Comparison of ENCODE assay signal across 23 cellular contexts in the genomic region with DNA sequence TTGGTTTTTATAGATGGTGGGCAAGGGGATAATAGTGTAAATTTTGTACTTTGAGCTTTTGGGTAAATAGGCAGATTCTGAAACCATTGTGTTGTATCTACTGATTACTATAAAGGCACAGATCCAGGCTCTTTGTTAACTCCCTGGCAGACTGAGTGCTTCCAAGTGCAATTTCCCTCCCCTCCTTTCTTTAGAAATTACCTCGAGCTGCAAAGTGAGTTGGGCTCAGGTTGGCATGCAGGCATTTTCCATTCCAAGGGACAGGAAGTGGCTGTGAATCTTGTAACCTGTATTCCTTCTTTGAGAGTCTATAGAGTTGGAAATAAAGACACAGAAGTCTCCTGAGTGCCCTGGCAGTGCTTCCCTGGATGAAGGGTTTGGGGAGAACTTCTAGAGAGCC.
DNase-seq lines count a peak whose midpoint lies in the region; ATAC-seq, FAIRE-seq and TF ChIP-seq lines count a peak whose summit lies in the region.
"Had no signal": no experiment of that assay in that cellular context is flagged by ENCODE, and none has a peak within 500 bp of the region (broad histone marks: within the 10 kb centered on the region; RNA-seq: fewer than 3 reads in every experiment).

No MANE protein-coding gene starts in this region.

- peaks cover 10% of the 10 kb centered on the region for H3K27me3 Mint-ChIP-seq in brain
- no peaks in the 10 kb centered on the region for H3K27me3 Mint-ChIP-seq in activated naive CD4-positive, alpha-beta T cell treated with anti-CD3 and anti-CD28 coated beads for 36 hours (ENCODE audit: low read depth)
- H3K27me3 Mint-ChIP-seq: B cell had no signal

- peak overlapping the region in 4 of 5 experiments; percentile 13 to 51 (median 33) for H3K27ac Mint-ChIP-seq in brain
- H3K27ac Mint-ChIP-seq in activated naive CD4-positive, alpha-beta T cell treated with anti-CD3 and anti-CD28 coated beads for 36 hours: no peak overlapping the region
- H3K27ac Mint-ChIP-seq: B cell, CD14-positive monocyte, HFFc6 had no signal

- CTCF ChIA-PET in activated naive CD4-positive, alpha-beta T cell treated with anti-CD3 and anti-CD28 coated beads for 36 hours (lab: Charles Lee): no interaction called here

- peaks cover 6% of the 10 kb centered on the region for H3K4me1 ChIP-seq in keratinocyte (ENCODE audit: control insufficient read depth, extremely low read depth, insufficient read depth, low read length)
- no peaks in the 10 kb centered on the region for H3K4me1 ChIP-seq in psoas muscle
- H3K4me1 ChIP-seq: A549, SJSA1 had no signal

- DNase-seq in DMS79 (lab: John Stamatoyannopoulos, UW) (peak; percentile 33), H7 (peak; percentile 33), keratinocyte (ENCODE audit: low read depth, low spot score) (no peak), activated T-cell treated with anti-CD3 and anti-CD28 coated beads for 4 hours (no peak), psoas muscle (no peak)
- DNase-seq in activated naive CD4-positive, alpha-beta T cell treated with anti-CD3 and anti-CD28 coated beads for 36 hours: no peak
- DNase-seq: DMS53, HFFc6, MG63, NCI-H1436, NCI-H1930, NCI-H2171 treated with DMSO at 0.1 percent for 48 hours, NCI-H524 treated with DMSO at 0.1 percent for 48 hours had no signal

- H3K9me3 ChIP-seq in keratinocyte (ENCODE audit: control insufficient read depth, low read depth, low read length) (no peaks in the 10 kb centered on the region), psoas muscle (no peaks in the 10 kb centered on the region)
- H3K9me3 ChIP-seq: A549, MG63 had no signal

- H3K4me3 Mint-ChIP-seq in brain: no peak overlapping the region
- H3K4me3 Mint-ChIP-seq in activated naive CD4-positive, alpha-beta T cell treated with anti-CD3 and anti-CD28 coated beads for 36 hours: no peak overlapping the region
- H3K4me3 Mint-ChIP-seq: B cell, CD14-positive monocyte, HFFc6 had no signal

- H2AFZ ChIP-seq in keratinocyte (ENCODE audit: control insufficient read depth, low read length): peak overlapping the region; percentile 84

- H3K27ac ChIP-seq in keratinocyte (ENCODE audit: control insufficient read depth, insufficient read depth, low read length) (no peak overlapping the region), psoas muscle (no peak overlapping the region)
- H3K27ac ChIP-seq: A549, SJSA1 had no signal

- H3K4me3 ChIP-seq in H7 (ENCODE audit: insufficient read depth, low read depth, low read length) (no peak overlapping the region), keratinocyte (ENCODE audit: control insufficient read depth in 2 of 3, extremely low read depth in 1 of 3, insufficient read depth in 2 of 3, low read depth in 1 of 3, low read length in 3 of 3) (no peak overlapping the region), psoas muscle (no peak overlapping the region)
- H3K4me3 ChIP-seq: A549, K562, MG63, SJSA1 had no signal

- H3K36me3 ChIP-seq in H7 (replicated peaks; ENCODE audit: control insufficient read depth, insufficient read depth, low read length): no peaks in the 10 kb centered on the region
- H3K36me3 ChIP-seq in keratinocyte (ENCODE audit: control insufficient read depth in 2 of 2, extremely low read depth in 1 of 2, insufficient read depth in 2 of 2, low read length in 2 of 2): no peaks in the 10 kb centered on the region
- H3K36me3 ChIP-seq in psoas muscle (ENCODE audit: insufficient read depth in 1 of 2, low read depth in 1 of 2): no peaks in the 10 kb centered on the region
- H3K36me3 ChIP-seq: MG63, SJSA1 had no signal

- ATAC-seq in psoas muscle: no peak
- ATAC-seq in HG03432 (IDR thresholded peaks at IDR 0.05; ENCODE audit: unreplicated experiment): no peak
- ATAC-seq: A549, HepG2, K562, Right ventricle myocardium inferior had no signal

- TF ChIP-seq CTCF in brain (conservative IDR thresholded peaks at IDR 0.05): no peak
- no peak for TF ChIP-seq CTCF in keratinocyte (optimal IDR thresholded peaks at IDR 0.05 in 1 of 3, IDR thresholded peaks at IDR 0.05 in 1 of 3, conservative IDR thresholded peaks at IDR 0.05 in 1 of 3; ENCODE audit: extremely low read depth in 1 of 3, insufficient read depth in 2 of 3, low read length in 3 of 3)
- no peak for TF ChIP-seq CTCF in psoas muscle (IDR thresholded peaks at IDR 0.05)

- H3K4me1 Mint-ChIP-seq in brain: peaks cover 63% of the 10 kb centered on the region
- H3K4me1 Mint-ChIP-seq in activated naive CD4-positive, alpha-beta T cell treated with anti-CD3 and anti-CD28 coated beads for 36 hours (ENCODE audit: low read depth): peaks cover 6% of the 10 kb centered on the region
- H3K4me1 Mint-ChIP-seq: B cell, CD14-positive monocyte had no signal

- WGBS in psoas muscle, 3 donors: 39 to 62% (median 39%) methylated on average over 1 of the region's 1 CpG

- H4K20me1 ChIP-seq in keratinocyte (ENCODE audit: control insufficient read depth, extremely low read depth, insufficient read depth, low read length): no peaks in the 10 kb centered on the region

- no peak overlapping the region for H3K9ac ChIP-seq in keratinocyte (ENCODE audit: control insufficient read depth, extremely low read depth, insufficient read depth, low read length)

- no peak for FAIRE-seq in keratinocyte (lab: Jason Lieb, UNC)
- FAIRE-seq: A549, D721Med, HepG2, K562 had no signal

- H3K27me3 ChIP-seq in H7 (ENCODE audit: control insufficient read depth, insufficient read depth, low read length) (peaks cover under 1% of the 10 kb centered on the region; the same call in 1 of the 2 replicates), keratinocyte (ENCODE audit: control insufficient read depth, extremely low read depth, insufficient read depth, low read length) (no peaks in the 10 kb centered on the region), psoas muscle (ENCODE audit: insufficient read depth in 3 of 3, low read length in 2 of 3) (no peaks in the 10 kb centered on the region)
- H3K27me3 ChIP-seq: MG63, SJSA1 had no signal

- peak overlapping the region; percentile 69 for H3K4me2 ChIP-seq in keratinocyte (ENCODE audit: control insufficient read depth, extremely low read depth, insufficient read depth, low read depth, low read length)
- H3K4me2 ChIP-seq: A549 had no signal

- no peaks in the 10 kb centered on the region for H3K79me2 ChIP-seq in keratinocyte (ENCODE audit: control insufficient read depth, insufficient read depth, low read length)

- intact Hi-C loops in psoas muscle (cut with DNase I): no loop called here
- intact Hi-C loops in activated naive CD4-positive, alpha-beta T cell treated with anti-CD3 and anti-CD28 coated beads for 36 hours (cut with micrococcal nuclease): no loop called here

- H3K9me1 ChIP-seq in keratinocyte (ENCODE audit: control insufficient read depth, extremely low read depth, insufficient read depth, low read length): no peaks in the 10 kb centered on the region

- H3K9me3 Mint-ChIP-seq in brain: peaks cover 0 to 8% (median 6%) of the 10 kb centered on the region in 5 experiments
- no peaks in the 10 kb centered on the region for H3K9me3 Mint-ChIP-seq in activated naive CD4-positive, alpha-beta T cell treated with anti-CD3 and anti-CD28 coated beads for 36 hours

- peaks cover 14% of the 10 kb centered on the region for H3K36me3 Mint-ChIP-seq in brain
- H3K36me3 Mint-ChIP-seq in activated naive CD4-positive, alpha-beta T cell treated with anti-CD3 and anti-CD28 coated beads for 36 hours (ENCODE audit: low read depth): peaks cover 2% of the 10 kb centered on the region
- H3K36me3 Mint-ChIP-seq: CD14-positive monocyte had no signal

- dilution Hi-C loops in keratinocyte (cut with MboI; ENCODE audit: extremely low pct_ligation_motif_present, low sequenced_read_pairs): no loop called here

Comparison
In these comparisons a context has a peak if more than half of its experiments do, and no peak if none do; other contexts are left out.
1. DNase-seq: peak in DMS79 (single experiment) and H7 (single experiment); none in keratinocyte (single experiment), activated T-cell treated with anti-CD3 and anti-CD28 coated beads for 4 hours (single experiment), psoas muscle (0 of 2) and activated naive CD4-positive, alpha-beta T cell treated with anti-CD3 and anti-CD28 coated beads for 36 hours (single experiment).